In genomic region chr7:50303894-50304157, GRCh38 we compare ENCODE assay signal across 8 cellular contexts. TPM values are rescaled to one million over a fixed set of nuclear protein-coding genes. Genes with fewer than 3 reads are reported as not detected.
A peak's percentile ranks its signal among the peaks of the same experiment; 100 is the strongest.
DNase-seq lines count a peak whose midpoint lies in the region; ATAC-seq, FAIRE-seq and TF ChIP-seq lines count a peak whose summit lies in the region.

No MANE protein-coding gene starts in this region.

- no peaks in the 10 kb centered on the region for H3K9me1 ChIP-seq in K562 (ENCODE audit: control insufficient read depth, insufficient read depth, low read length)

- H3K27me3 Mint-ChIP-seq in activated naive CD4-positive, alpha-beta T cell treated with anti-CD3 and anti-CD28 coated beads for 36 hours (ENCODE audit: low read depth) = no peaks in the 10 kb centered on the region
- no peaks in the 10 kb centered on the region for H3K27me3 Mint-ChIP-seq in naive thymus-derived CD8-positive, alpha-beta T cell
- peaks cover 11% of the 10 kb centered on the region for H3K27me3 Mint-ChIP-seq in HFFc6 (ENCODE audit: insufficient read depth)

- no peaks in the 10 kb centered on the region for H3K9me3 Mint-ChIP-seq in activated naive CD4-positive, alpha-beta T cell treated with anti-CD3 and anti-CD28 coated beads for 36 hours
- no peaks in the 10 kb centered on the region for H3K9me3 Mint-ChIP-seq in naive thymus-derived CD8-positive, alpha-beta T cell
- H3K9me3 Mint-ChIP-seq in HFFc6 = no peaks in the 10 kb centered on the region; the same call in 1 of the 2 replicates

- POLR2A ChIA-PET in K562 (lab: Yijun Ruan, JAX) = no interaction called here
- POLR2A ChIA-PET in naive thymus-derived CD8-positive, alpha-beta T cell (lab: Charles Lee) = interaction anchor here (1.6 to 32.9 kb wide), 12 partner anchors 10 to 95 kb away, joined by 5 to 1553 read pairs (median 20); no protein-coding TSS in a partner anchor

- no peak for DNase-seq in activated naive CD4-positive, alpha-beta T cell treated with anti-CD3 and anti-CD28 coated beads for 36 hours
- no peak for DNase-seq in activated naive CD4-positive, alpha-beta T cell (lab: John Stamatoyannopoulos, UW)
- DNase-seq in K562 (ENCODE audit: extremely low read depth in 1 of 4, low spot score in 3 of 4) = peak in 3 of 4 experiments; percentile 59 to 72 (median 65)
- peak in 1 of 10 donors; percentile 30 for DNase-seq in naive thymus-derived CD8-positive, alpha-beta T cell
- DNase-seq in amniotic stem cell (lab: John Stamatoyannopoulos, UW) = no peak
- no peak for DNase-seq in HFFc6
- no peak for DNase-seq in mucosa of gallbladder (ENCODE audit: low spot score)

- peak overlapping the region; percentile 70 for H3K4me3 ChIP-seq in K562

- H3K4me1 ChIP-seq in K562 (replicated peaks in 1 of 2; ENCODE audit: control insufficient read depth in 2 of 2, insufficient read depth in 2 of 2, low read length in 2 of 2) = peaks cover 12 to 22% of the 10 kb centered on the region in 2 experiments

- peak overlapping the region; percentile 80; the same call in 1 of the 3 replicates for H3K27ac ChIP-seq in K562 (ENCODE audit: extremely low read depth, low read depth, low read length)

- intact Hi-C loops in activated naive CD4-positive, alpha-beta T cell treated with anti-CD3 and anti-CD28 coated beads for 36 hours (cut with micrococcal nuclease) = loop anchor here (1.0 kb wide), 1 partner anchor 37 kb away; no protein-coding TSS in a partner anchor
- intact Hi-C loops in K562 (cut with micrococcal nuclease) = no loop called here

- H3K4me2 ChIP-seq in K562 (ENCODE audit: insufficient read depth, low read length) = peak overlapping the region; percentile 92; the same call in 1 of the 2 replicates

- no peaks in the 10 kb centered on the region for H3K9me3 ChIP-seq in K562 (replicated peaks; ENCODE audit: control insufficient read depth, insufficient read depth, low read depth, low read length)

- CTCF ChIA-PET in activated naive CD4-positive, alpha-beta T cell treated with anti-CD3 and anti-CD28 coated beads for 36 hours (lab: Charles Lee) = interaction anchor here (0.8 to 10.3 kb wide), 3 partner anchors 11 to 97 kb away, joined by 3 to 84 read pairs (median 20); no protein-coding TSS in a partner anchor
- CTCF ChIA-PET in K562 (lab: Yijun Ruan, JAX; ENCODE audit: low intra/inter-chr PET ratio) = no interaction called here

- BruUV-seq in K562 (replicated peaks; lab: Mats Ljungman, UMichigan) = no TSS peak

- H3K4me3 Mint-ChIP-seq in activated naive CD4-positive, alpha-beta T cell treated with anti-CD3 and anti-CD28 coated beads for 36 hours = peak overlapping the region; percentile 95
- peak overlapping the region in 1 of 10 donors; percentile 88 for H3K4me3 Mint-ChIP-seq in naive thymus-derived CD8-positive, alpha-beta T cell
- H3K4me3 Mint-ChIP-seq in HFFc6 = no peak overlapping the region

- peak overlapping the region; percentile 65; the same call in 1 of the 2 replicates for H2AFZ ChIP-seq in K562 (ENCODE audit: low read depth, low read length)

- 0% methylated on average over 21 of the region's 55 CpGs for WGBS in K562 (ENCODE audit: insufficient coverage, low coverage, missing lambda C conversion rate)

- ATAC-seq in HG03135 (IDR thresholded peaks at IDR 0.05; ENCODE audit: unreplicated experiment) (peak; percentile 23), K562 (peak; percentile 3)
- peak; percentile 27 to 29 for ATAC-seq in naive thymus-derived CD8-positive, alpha-beta T cell

- H3K4me1 Mint-ChIP-seq in activated naive CD4-positive, alpha-beta T cell treated with anti-CD3 and anti-CD28 coated beads for 36 hours (ENCODE audit: low read depth) = peaks cover 36% of the 10 kb centered on the region
- peaks cover 27 to 65% (median 50%) of the 10 kb centered on the region in 4 donors for H3K4me1 Mint-ChIP-seq in naive thymus-derived CD8-positive, alpha-beta T cell
- no peaks in the 10 kb centered on the region for H3K4me1 Mint-ChIP-seq in HFFc6 (ENCODE audit: low read depth)

- in situ Hi-C loops in K562 (cut with MboI) = no loop called here

- peaks cover 44% of the 10 kb centered on the region for H3K79me2 ChIP-seq in K562 (ENCODE audit: control insufficient read depth, insufficient read depth, low read length)

- TF ChIP-seq CTCF in K562 (IDR thresholded peaks at IDR 0.05 in 2 of 3, conservative IDR thresholded peaks at IDR 0.05 in 1 of 3; ENCODE audit: insufficient read depth in 2 of 3, low read depth in 1 of 3, low read length in 3 of 3) (no peak), HFFc6 (IDR thresholded peaks at IDR 0.05) (no peak)

- no peaks in the 10 kb centered on the region for H3K27me3 ChIP-seq in K562 (ENCODE audit: control insufficient read depth in 2 of 2, insufficient read depth in 2 of 2, low read length in 2 of 2)

- TF ChIP-seq RAD21 in K562 (CRISPR knock-in tag; conservative IDR thresholded peaks at IDR 0.05 in 1 of 2, IDR thresholded peaks at IDR 0.05 in 1 of 2) = no peak

- no peak for TF ChIP-seq POLR2A in K562 (conservative IDR thresholded peaks at IDR 0.05)

- TF ChIP-seq EP300 in K562 (IDR thresholded peaks at IDR 0.05; ENCODE audit: low read length) = no peak

- H3K36me3 Mint-ChIP-seq in activated naive CD4-positive, alpha-beta T cell treated with anti-CD3 and anti-CD28 coated beads for 36 hours (ENCODE audit: low read depth) = peaks cover 38% of the 10 kb centered on the region
- H3K36me3 Mint-ChIP-seq in naive thymus-derived CD8-positive, alpha-beta T cell = peaks cover 25 to 28% (median 25%) of the 10 kb centered on the region in 3 donors
- H3K36me3 Mint-ChIP-seq in HFFc6 (ENCODE audit: low read depth) = no peaks in the 10 kb centered on the region

- FAIRE-seq in K562 (lab: Jason Lieb, UNC) = no peak

- H4K20me1 ChIP-seq in K562 (replicated peaks; ENCODE audit: control insufficient read depth, insufficient read depth, low read length) = no peaks in the 10 kb centered on the region

- H3K9ac ChIP-seq in K562 (ENCODE audit: insufficient read depth in 1 of 2, low read depth in 2 of 2, low read length in 2 of 2) = peak overlapping the region; percentile 78 to 94; a peak in 3 of 4 replicates

- no peak overlapping the region for H3K27ac Mint-ChIP-seq in activated naive CD4-positive, alpha-beta T cell treated with anti-CD3 and anti-CD28 coated beads for 36 hours
- H3K27ac Mint-ChIP-seq in naive thymus-derived CD8-positive, alpha-beta T cell = no peak overlapping the region
- H3K27ac Mint-ChIP-seq in HFFc6 = no peak overlapping the region

- peaks cover 6% of the 10 kb centered on the region; the same call in 2 of the 3 replicates for H3K36me3 ChIP-seq in K562 (ENCODE audit: control insufficient read depth, insufficient read depth, low read length)

TF ChIP-seq in K562, 482 proteins besides CTCF, POLR2A, EP300 and RAD21 (continues in another document):
- peak; percentile 20; the same call in 1 of the 2 replicates for TF ChIP-seq ZNF395 (CRISPR knock-in tag; IDR thresholded peaks at IDR 0.05)
- TF ChIP-seq U2AF1 (optimal IDR thresholded peaks at IDR 0.05; ENCODE audit: low read depth, low read length) = no peak
- TF ChIP-seq ZNF384 (IDR thresholded peaks at IDR 0.05; ENCODE audit: low read depth, low read length) = no peak
- no peak for TF ChIP-seq MAZ (CRISPR knock-in tag; conservative IDR thresholded peaks at IDR 0.05 in 1 of 2, IDR thresholded peaks at IDR 0.05 in 1 of 2)
- TF ChIP-seq SPI1 (IDR thresholded peaks at IDR 0.05; ENCODE audit: borderline replicate concordance, low read depth, low read length) = peak; percentile 82
- TF ChIP-seq NR2C1 (IDR thresholded peaks at IDR 0.05) = no peak
- no peak for TF ChIP-seq NR2C1 (tag; IDR thresholded peaks at IDR 0.05)
- TF ChIP-seq ELF1 (tag; IDR thresholded peaks at IDR 0.05) = 0 out of 2 replicates have a peak, but pooled peaks have one; percentile 37
- TF ChIP-seq BDP1 (IDR thresholded peaks at IDR 0.05; ENCODE audit: insufficient read depth, insufficient read length) = no peak
- no peak for TF ChIP-seq PTRF (tag; IDR thresholded peaks at IDR 0.05)
- no peak for TF ChIP-seq ZFP30 (CRISPR knock-in tag; IDR thresholded peaks at IDR 0.05; ENCODE audit: borderline replicate concordance)
- TF ChIP-seq RBFOX2 (IDR thresholded peaks at IDR 0.05; ENCODE audit: low read depth, low read length) = no peak

RNA-seq across cellular contexts. Expression of gene IKZF1, which starts 0.7 kb away (rescaled TPM):
- total RNA-seq in activated naive CD4-positive, alpha-beta T cell treated with anti-CD3 and anti-CD28 coated beads for 36 hours = 100 to 1,000 TPM; 213 to 226 TPM
- total RNA-seq in K562 (2011; cell fraction: chromatin; rRNA removed; ENCODE audit: low replicate concordance) = 53.3 and 122 TPM in 2 replicates
- total RNA-seq in K562 (2011; cell fraction: nucleolus; rRNA removed) = 37.5 and 50.9 TPM in 2 replicates
- total RNA-seq in K562 (2011; cell fraction: nucleoplasm; rRNA removed) = 76.8 and 139 TPM in 2 replicates
- total RNA-seq in K562 (2014; rRNA removed) = 66.5 and 98.0 TPM in 2 replicates
- 43.8 and 45.6 TPM in 2 replicates for total RNA-seq in K562 (2014; rRNA removed; fragmentation: Illumina TruSeq; extraction: Trizol)
- total RNA-seq in K562 (2015; rRNA removed; fragmentation: Illumina TruSeq; extraction: Trizol) = 43.4 and 44.7 TPM in 2 replicates
- 85.3 and 96.6 TPM in 2 replicates for total RNA-seq in K562 (2021)
- polyA plus RNA-seq in K562 (2011; rRNA removed) = 28.4 and 36.2 TPM in 2 replicates
- polyA plus RNA-seq in K562 (2011; cell fraction: cytosol; rRNA removed) = 34.4 and 57.9 TPM in 2 replicates
- polyA plus RNA-seq in K562 (2011; cell fraction: nucleus; rRNA removed) = 43.0 and 50.8 TPM in 2 replicates
- 35.8 and 46.0 TPM in 2 replicates for polyA plus RNA-seq in K562 (2012)
- 37.3 and 50.3 TPM in 2 replicates for polyA plus RNA-seq in K562 (2014; fragmentation: Illumina TruSeq; extraction: Trizol)
- 10 to 100 TPM; 12.6 to 14.7 TPM for polyA plus RNA-seq in K562 (2014; fragmentation: Nextera tagmentation; extraction: Ambion mirVana)
- 30.9 and 37.2 TPM in 2 replicates for polyA plus RNA-seq in K562 (2014; rRNA removed)
- 82.8 and 85.1 TPM in 2 replicates for polyA minus RNA-seq in K562 (2011; rRNA and poly(A)+ RNA removed)
- polyA minus RNA-seq in K562 (2011; cell fraction: cytosol; rRNA and poly(A)+ RNA removed) = 60.8 and 72.3 TPM in 2 replicates
- 77.0 and 96.0 TPM in 2 replicates for polyA minus RNA-seq in K562 (2011; cell fraction: nucleus; rRNA and poly(A)+ RNA removed)
- 100 to 1,000 TPM; 416 to 435 TPM for total RNA-seq in naive thymus-derived CD8-positive, alpha-beta T cell
- 100 to 1,000 TPM; 145 to 257 (median 209) TPM for polyA plus RNA-seq in naive thymus-derived CD8-positive, alpha-beta T cell
- not detected for total RNA-seq in HFFc6 (2021; fragmentation: NEBNext Ultra II Directional; extraction: Animal tissue kit (Norgen Biotek cat#: 25700))
- 17.4 TPM for total RNA-seq in mucosa of gallbladder

Comparison
In these comparisons a context has a peak if more than half of its experiments do, and no peak if none do; other contexts are left out.
1. DNase-seq: peak in K562 (3 of 4); none in activated naive CD4-positive, alpha-beta T cell treated with anti-CD3 and anti-CD28 coated beads for 36 hours (single experiment), activated naive CD4-positive, alpha-beta T cell (0 of 4), amniotic stem cell (single experiment), HFFc6 (single experiment) and mucosa of gallbladder (single experiment).
2. RNA of gene IKZF1, which starts 0.7 kb away (total RNA-seq): 416 to 435 TPM in naive thymus-derived CD8-positive, alpha-beta T cell, 213 to 226 TPM in activated naive CD4-positive, alpha-beta T cell treated with anti-CD3 and anti-CD28 coated beads for 36 hours, 37.5 to 139 TPM in K562 and 17.4 TPM in mucosa of gallbladder (single experiment); not detected in HFFc6; every median in the first group is over 10 times any median in the second.
3. Peak in every context shown above with its lines, with median percentiles within 50 percentile points of each other: ATAC-seq.